Comparison of ENCODE assay signal across 20 cellular contexts in genomic region chr1:229112832-229113548, GRCh38.
"Had no signal": no experiment of that assay in that cellular context is flagged by ENCODE, and none has a peak within 500 bp of the region (broad histone marks: within the 10 kb centered on the region; RNA-seq: fewer than 3 reads in every experiment).

No MANE protein-coding gene starts in this region.

- H3K4me1 Mint-ChIP-seq: memory B cell had no signal

- H3K9me3 Mint-ChIP-seq: dendritic cell treated with granulocyte-macrophage colony-stimulating factor and Interleukin-4, amounts not matched to agents 40 ng/mL and 50 ng/mL, for 4 days; memory B cell; stimulated activated effector memory CD8-positive, alpha-beta T cell treated with anti-CD3 and anti-CD28 coated beads, Interleukin-12 subunit alpha, Interleukin-12 subunit beta, amount 100 ng/mL, for 72 hours; type B pancreatic cell had no signal

- H3K4me3 ChIP-seq: esophagus squamous epithelium, left ventricle myocardium inferior, lower lobe of right lung, right atrium auricular region, sigmoid colon, skin epidermis, thoracic aorta had no signal

- H3K9me3 ChIP-seq: esophagus squamous epithelium, left ventricle myocardium inferior, lower lobe of right lung, neutrophil, right atrium auricular region, sigmoid colon, thoracic aorta had no signal

- H3K27me3 ChIP-seq: esophagus squamous epithelium, neutrophil, right atrium auricular region, sigmoid colon had no signal

- DNase-seq: esophagus squamous epithelium; foreskin fibroblast; kidney; left cardiac atrium; left ventricle myocardium inferior; lower lobe of right lung; naive thymus-derived CD4-positive, alpha-beta T cell; posterior cingulate gyrus; sigmoid colon; stimulated activated CD4-positive, alpha-beta T cell treated with anti-CD3 and anti-CD28 coated beads, Interleukin-4, amount 100 ng/mL, for 1 hour; stimulated activated CD8-positive, alpha-beta memory T cell treated with anti-CD3 and anti-CD28 coated beads, Interleukin-4, amount 100 ng/mL, for 48 hours; stimulated activated naive CD8-positive, alpha-beta T cell treated with anti-CD3 and anti-CD28 coated beads, Interleukin-15, Interleukin-2, amounts not matched to agents 100 U/mL and 50 U/mL, for 24 hours had no signal

- H3K36me3 ChIP-seq: esophagus squamous epithelium, left ventricle myocardium inferior, lower lobe of right lung, neutrophil, right atrium auricular region, sigmoid colon, thoracic aorta had no signal

- H3K27ac ChIP-seq: left ventricle myocardium inferior, lower lobe of right lung, neutrophil, right atrium auricular region, skin epidermis, thoracic aorta had no signal

- H3K36me3 Mint-ChIP-seq: memory B cell; stimulated activated effector memory CD8-positive, alpha-beta T cell treated with anti-CD3 and anti-CD28 coated beads, Interleukin-12 subunit alpha, Interleukin-12 subunit beta, amount 100 ng/mL, for 72 hours; type B pancreatic cell had no signal

- ATAC-seq: left cardiac atrium; lower lobe of right lung; naive thymus-derived CD4-positive, alpha-beta T cell; stimulated activated effector memory CD8-positive, alpha-beta T cell treated with anti-CD3 and anti-CD28 coated beads, Interleukin-12 subunit alpha, Interleukin-12 subunit beta, amount 100 ng/mL, for 72 hours; stimulated activated naive CD8-positive, alpha-beta T cell treated with anti-CD3 and anti-CD28 coated beads, Interleukin-15, Interleukin-2, amounts not matched to agents 100 U/mL and 50 U/mL, for 24 hours had no signal

- H3K27me3 Mint-ChIP-seq: naive thymus-derived CD4-positive, alpha-beta T cell; type B pancreatic cell had no signal

- H3K4me3 Mint-ChIP-seq: dendritic cell treated with granulocyte-macrophage colony-stimulating factor and Interleukin-4, amounts not matched to agents 40 ng/mL and 50 ng/mL, for 4 days; memory B cell; naive thymus-derived CD4-positive, alpha-beta T cell; stimulated activated effector memory CD8-positive, alpha-beta T cell treated with anti-CD3 and anti-CD28 coated beads, Interleukin-12 subunit alpha, Interleukin-12 subunit beta, amount 100 ng/mL, for 72 hours; type B pancreatic cell had no signal
